In genomic region chr7:45683556-45684148, GRCh38 we compare ENCODE assay signal across 18 cellular contexts.
DNase-seq lines count a peak whose midpoint lies in the region; ATAC-seq and TF ChIP-seq lines count a peak whose summit lies in the region.
"Had no signal": no experiment of that assay in that cellular context is flagged by ENCODE, and none has a peak within 500 bp of the region (broad histone marks: within the 10 kb centered on the region; RNA-seq: fewer than 3 reads in every experiment).

No MANE protein-coding gene starts in this region.

- no peak overlapping the region for H2AFZ ChIP-seq in H9 (ENCODE audit: low read length)
- H2AFZ ChIP-seq: GM23338 had no signal

- H3K23ac ChIP-seq in H9 (ENCODE audit: insufficient read length, low read depth, low read length): no peak overlapping the region

- intact Hi-C loops in prostate gland (cut with DNase I): no loop called here

- no peak overlapping the region; a peak in 1 of 7 replicates for H3K27ac Mint-ChIP-seq in H9
- no peak overlapping the region for H3K27ac Mint-ChIP-seq in osteocyte (ENCODE audit: unreplicated experiment)
- H3K27ac Mint-ChIP-seq in stimulated activated memory B cell treated with anti-CD40 and anti-IgM and Interleukin-4, amounts not matched to agents 10 μg/mL and 1 μg/mL and 100 μg/mL, for 72 hours: no peak overlapping the region
- H3K27ac Mint-ChIP-seq: GM23338 had no signal

- H3K79me1 ChIP-seq in H9 (ENCODE audit: insufficient read depth, low read depth, low read length, poor library complexity, severe bottlenecking): no peaks in the 10 kb centered on the region

- no peak overlapping the region for H3K14ac ChIP-seq in H9 (ENCODE audit: insufficient read depth, low read length)

- no peaks in the 10 kb centered on the region for H3K27me3 Mint-ChIP-seq in H9 (ENCODE audit: low read depth)
- no peaks in the 10 kb centered on the region for H3K27me3 Mint-ChIP-seq in osteocyte (ENCODE audit: unreplicated experiment)
- H3K27me3 Mint-ChIP-seq in stimulated activated memory B cell treated with anti-CD40 and anti-IgM and Interleukin-4, amounts not matched to agents 10 μg/mL and 1 μg/mL and 100 μg/mL, for 72 hours: peaks cover 36% of the 10 kb centered on the region

- no peak overlapping the region for H2BK15ac ChIP-seq in H9 (ENCODE audit: low read depth, low read length)

- H2AK5ac ChIP-seq in H9 (ENCODE audit: insufficient read length, low read length): no peak overlapping the region

- no peak overlapping the region for H3K4me2 ChIP-seq in H9 (ENCODE audit: insufficient read depth, insufficient read length, low read length)
- H3K4me2 ChIP-seq: GM23338 had no signal

- no peaks in the 10 kb centered on the region for H3K23me2 ChIP-seq in H9 (ENCODE audit: insufficient read length, low read depth, low read length, poor library complexity, severe bottlenecking)

- no peaks in the 10 kb centered on the region for H3K27me3 ChIP-seq in H9 (ENCODE audit: insufficient read depth, low read length)
- no peaks in the 10 kb centered on the region for H3K27me3 ChIP-seq in prostate gland (replicated peaks; ENCODE audit: insufficient read depth)

- peaks cover 3 to 14% (median 14%) of the 10 kb centered on the region in 3 experiments for H3K36me3 Mint-ChIP-seq in H9 (ENCODE audit: insufficient read depth in 1 of 3, low read depth in 3 of 3)
- H3K36me3 Mint-ChIP-seq in osteocyte (ENCODE audit: unreplicated experiment): no peaks in the 10 kb centered on the region
- H3K36me3 Mint-ChIP-seq in stimulated activated memory B cell treated with anti-CD40 and anti-IgM and Interleukin-4, amounts not matched to agents 10 μg/mL and 1 μg/mL and 100 μg/mL, for 72 hours: no peaks in the 10 kb centered on the region

- no peak overlapping the region for H3K27ac ChIP-seq in H9 (ENCODE audit: insufficient read length, low read depth, low read length)
- no peak overlapping the region for H3K27ac ChIP-seq in prostate gland

- H3K18ac ChIP-seq in H9 (ENCODE audit: insufficient read length, low read depth, low read length): no peak overlapping the region

- TF ChIP-seq POLR2A in prostate gland (IDR thresholded peaks at IDR 0.05): no peak

- H2BK5ac ChIP-seq in H9 (ENCODE audit: insufficient read length, low read length): no peak overlapping the region

- DNase-seq in AG20443 (ENCODE audit: low spot score) (peak; percentile 3), H9 (peak; percentile 16), ecto neural progenitor cell (ENCODE audit: low spot score) (peak; percentile 37), osteocyte (ENCODE audit: extremely low spot score, unreplicated experiment) (peak; percentile 64), prostate gland (ENCODE audit: low spot score) (no peak), NCI-H1105 (lab: John Stamatoyannopoulos, UW) (no peak)
- no peak for DNase-seq in activated naive CD4-positive, alpha-beta T cell treated with Interleukin-2 at 50 U/mL for 16 hours
- DNase-seq: ACHN, COR-L47, EL, KG1, NCI-H1048, NCI-H1694, NCI-H2107, NCI-H226, NCI-H524 treated with DMSO at 0.1 percent for 48 hours had no signal

- no peak overlapping the region for H2BK120ac ChIP-seq in H9 (ENCODE audit: low read depth, low read length, poor library complexity, severe bottlenecking)

- H3K9me3 ChIP-seq in H9 (ENCODE audit: control insufficient read depth, low read depth, low read length): no peaks in the 10 kb centered on the region
- H3K9me3 ChIP-seq in prostate gland: no peaks in the 10 kb centered on the region

- TF ChIP-seq CTCF in H9 (conservative IDR thresholded peaks at IDR 0.05) (no peak), osteocyte (IDR thresholded peaks at IDR 0.05) (no peak), prostate gland (IDR thresholded peaks at IDR 0.05) (no peak)

- H3K4me1 Mint-ChIP-seq in H9 (peaks cover 4 to 5% of the 10 kb centered on the region in 2 experiments; a peak in 2 of 4 replicates), osteocyte (ENCODE audit: unreplicated experiment) (no peaks in the 10 kb centered on the region)
- H3K4me1 Mint-ChIP-seq in stimulated activated memory B cell treated with anti-CD40 and anti-IgM and Interleukin-4, amounts not matched to agents 10 μg/mL and 1 μg/mL and 100 μg/mL, for 72 hours: no peaks in the 10 kb centered on the region
- H3K4me1 Mint-ChIP-seq: GM23338 had no signal

- H2BK12ac ChIP-seq in H9 (ENCODE audit: insufficient read length, low read depth, low read length): no peak overlapping the region

- H2BK20ac ChIP-seq in H9 (ENCODE audit: low read depth, low read length, poor library complexity, severe bottlenecking): no peak overlapping the region

- H3K4me3 Mint-ChIP-seq in H9: no peak overlapping the region
- H3K4me3 Mint-ChIP-seq in osteocyte (ENCODE audit: unreplicated experiment): no peak overlapping the region
- H3K4me3 Mint-ChIP-seq in stimulated activated memory B cell treated with anti-CD40 and anti-IgM and Interleukin-4, amounts not matched to agents 10 μg/mL and 1 μg/mL and 100 μg/mL, for 72 hours: no peak overlapping the region
- H3K4me3 Mint-ChIP-seq: GM23338 had no signal

- H4K20me1 ChIP-seq in H9 (ENCODE audit: control insufficient read depth, insufficient read depth, insufficient read length): peaks cover 4% of the 10 kb centered on the region

- H3K9me3 Mint-ChIP-seq in H9 (no peaks in the 10 kb centered on the region), osteocyte (ENCODE audit: unreplicated experiment) (no peaks in the 10 kb centered on the region)
- no peaks in the 10 kb centered on the region for H3K9me3 Mint-ChIP-seq in stimulated activated memory B cell treated with anti-CD40 and anti-IgM and Interleukin-4, amounts not matched to agents 10 μg/mL and 1 μg/mL and 100 μg/mL, for 72 hours
- H3K9me3 Mint-ChIP-seq: GM23338 had no signal

- H3K56ac ChIP-seq in H9 (ENCODE audit: insufficient read length, low read depth, low read length): no peak overlapping the region

- no peak for ATAC-seq in stimulated activated memory B cell treated with anti-CD40 and anti-IgM and Interleukin-4, amounts not matched to agents 10 μg/mL and 1 μg/mL and 100 μg/mL, for 72 hours
- ATAC-seq: GM23338 had no signal

- H3K36me3 ChIP-seq in prostate gland: no peaks in the 10 kb centered on the region

- H3K4me3 ChIP-seq in prostate gland: no peak overlapping the region
- H3K4me3 ChIP-seq: GM23338 had no signal

- H3K9ac ChIP-seq in H9 (ENCODE audit: extremely low read depth, insufficient read length, low read length): no peak overlapping the region

- no peak overlapping the region for H3K4ac ChIP-seq in H9 (ENCODE audit: low read depth, low read length)

- H3T11ph ChIP-seq in H9 (ENCODE audit: low read length): no peak overlapping the region

- H4K91ac ChIP-seq in H9 (ENCODE audit: insufficient read length, low read depth, low read length): no peak overlapping the region

- H3K79me2 ChIP-seq in H9 (ENCODE audit: insufficient read depth, low read length): no peaks in the 10 kb centered on the region

- H4K8ac ChIP-seq in H9 (replicated peaks; ENCODE audit: insufficient read length, low read depth, low read length): no peak overlapping the region

- H4K5ac ChIP-seq in H9 (ENCODE audit: insufficient read length, low read depth, low read length): no peak overlapping the region

- no CpG with 5 or more reads among the region's 13 CpGs for WGBS in H9 (ENCODE audit: extremely low coverage, insufficient read length, low lambda C conversion rate)
- 95% methylated on average over 13 of the region's 13 CpGs for WGBS in prostate gland

- H3K4me1 ChIP-seq in H9 (ENCODE audit: insufficient read depth, low read length) (no peaks in the 10 kb centered on the region), prostate gland (replicated peaks) (no peaks in the 10 kb centered on the region)

Comparison
In these comparisons a context has a peak if more than half of its experiments do, and no peak if none do; other contexts are left out.
1. DNase-seq: peak in AG20443 (single experiment), H9 (single experiment), ecto neural progenitor cell (single experiment) and osteocyte (single experiment); none in prostate gland (single experiment), NCI-H1105 (single experiment) and activated naive CD4-positive, alpha-beta T cell treated with Interleukin-2 at 50 U/mL for 16 hours (single experiment).